In the genomic region with DNA sequence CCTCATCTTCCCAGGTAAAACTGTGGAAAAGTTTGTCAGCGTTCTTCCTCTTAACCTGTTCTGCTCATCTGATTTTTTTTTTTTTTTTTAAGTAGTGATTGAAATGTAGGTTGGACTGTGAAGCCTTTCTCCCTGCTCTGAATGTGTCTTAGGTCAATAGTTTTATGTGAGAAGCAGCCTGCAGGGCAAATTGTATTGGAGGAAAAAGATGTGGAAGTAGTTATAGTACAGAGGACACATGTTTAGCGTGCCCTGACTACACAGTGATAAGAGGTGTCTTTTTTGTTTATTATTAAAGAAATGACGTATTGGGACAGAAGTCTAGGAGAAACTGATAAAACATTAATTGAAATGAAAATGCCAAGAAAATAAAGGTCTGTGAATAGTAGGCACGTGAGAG, we compare ENCODE assay signal across 8 cellular contexts. TPM values are rescaled to one million over a fixed set of nuclear protein-coding genes. Genes with fewer than 3 reads are reported as not detected.
A peak's percentile ranks its signal among the peaks of the same experiment; 100 is the strongest.
DNase-seq lines count a peak whose midpoint lies in the region; ATAC-seq and TF ChIP-seq lines count a peak whose summit lies in the region.

No MANE protein-coding gene starts in this region.

- H3K27ac ChIP-seq in iPS-20b (ENCODE audit: low read length) (peak overlapping the region; percentile 87), stomach (peak overlapping the region in 4 of 5 donors; percentile 92 to 97 (median 96))

- TF ChIP-seq CTCF in activated CD8-positive, alpha-beta T cell treated with anti-CD3 and anti-CD28 coated beads for 36 hours (IDR thresholded peaks at IDR 0.05), result no peak
- TF ChIP-seq CTCF in stomach (IDR thresholded peaks at IDR 0.05), result no peak

- H3K4me1 ChIP-seq in iPS-20b (ENCODE audit: insufficient read depth, low read length) (peaks cover 21% of the 10 kb centered on the region), stomach (peaks cover 17 to 53% (median 35%) of the 10 kb centered on the region in 4 donors)

- POLR2A ChIA-PET in activated CD8-positive, alpha-beta T cell treated with anti-CD3 and anti-CD28 coated beads for 36 hours (lab: Charles Lee), result no interaction called here

- H3K9me3 ChIP-seq in iPS-20b (ENCODE audit: insufficient read depth, low read depth, low read length) (no peaks in the 10 kb centered on the region), stomach (no peaks in the 10 kb centered on the region)

- H3K4me3 Mint-ChIP-seq in T-helper 2 cell treated with Interferon-gamma antibody and Interleukin-4, amounts not matched to agents 5 μg/mL and 100 μg/mL, for 36 hours, result peak overlapping the region; percentile 91
- H3K4me3 Mint-ChIP-seq in activated CD8-positive, alpha-beta T cell treated with anti-CD3 and anti-CD28 coated beads for 36 hours, result peak overlapping the region; percentile 85

- H3K27me3 Mint-ChIP-seq in T-helper 2 cell treated with Interferon-gamma antibody and Interleukin-4, amounts not matched to agents 5 μg/mL and 100 μg/mL, for 36 hours (ENCODE audit: low read depth), result peaks cover 2% of the 10 kb centered on the region
- no peaks in the 10 kb centered on the region for H3K27me3 Mint-ChIP-seq in activated CD8-positive, alpha-beta T cell treated with anti-CD3 and anti-CD28 coated beads for 36 hours

- peaks cover 25% of the 10 kb centered on the region for H3K4me1 Mint-ChIP-seq in T-helper 2 cell treated with Interferon-gamma antibody and Interleukin-4, amounts not matched to agents 5 μg/mL and 100 μg/mL, for 36 hours (ENCODE audit: low read depth)
- peaks cover 35% of the 10 kb centered on the region for H3K4me1 Mint-ChIP-seq in activated CD8-positive, alpha-beta T cell treated with anti-CD3 and anti-CD28 coated beads for 36 hours (ENCODE audit: low read depth)

- peaks cover 13% of the 10 kb centered on the region for H3K36me3 Mint-ChIP-seq in T-helper 2 cell treated with Interferon-gamma antibody and Interleukin-4, amounts not matched to agents 5 μg/mL and 100 μg/mL, for 36 hours (ENCODE audit: low read depth)
- H3K36me3 Mint-ChIP-seq in activated CD8-positive, alpha-beta T cell treated with anti-CD3 and anti-CD28 coated beads for 36 hours (ENCODE audit: low read depth), result peaks cover 15% of the 10 kb centered on the region

- no peak for ATAC-seq in activated CD8-positive, alpha-beta T cell treated with anti-CD3 and anti-CD28 coated beads for 36 hours
- no peak for ATAC-seq in HG02678 (IDR thresholded peaks at IDR 0.05; ENCODE audit: unreplicated experiment)
- ATAC-seq in HG02981 (IDR thresholded peaks at IDR 0.05; ENCODE audit: unreplicated experiment), result no peak

- intact Hi-C loops in activated CD8-positive, alpha-beta T cell treated with anti-CD3 and anti-CD28 coated beads for 36 hours (cut with micrococcal nuclease), result no loop called here
- intact Hi-C loops in stomach (cut with DNase I; ENCODE audit: low total_unique reads), result no loop called here

- peaks cover 42% of the 10 kb centered on the region for H3K36me3 ChIP-seq in iPS-20b (ENCODE audit: insufficient read depth, low read depth, low read length)
- peaks cover 0 to 29% (median 24%) of the 10 kb centered on the region in 4 donors for H3K36me3 ChIP-seq in stomach

- CTCF ChIA-PET in activated CD8-positive, alpha-beta T cell treated with anti-CD3 and anti-CD28 coated beads for 36 hours (lab: Charles Lee), result no interaction called here

- H3K9me3 Mint-ChIP-seq in T-helper 2 cell treated with Interferon-gamma antibody and Interleukin-4, amounts not matched to agents 5 μg/mL and 100 μg/mL, for 36 hours, result no peaks in the 10 kb centered on the region
- no peaks in the 10 kb centered on the region for H3K9me3 Mint-ChIP-seq in activated CD8-positive, alpha-beta T cell treated with anti-CD3 and anti-CD28 coated beads for 36 hours

- no peak for DNase-seq in T-helper 2 cell treated with Interferon-gamma antibody and Interleukin-4, amounts not matched to agents 5 μg/mL and 100 μg/mL, for 36 hours (ENCODE audit: low spot score)
- DNase-seq in T-helper 2 cell, result no peak
- DNase-seq in activated CD8-positive, alpha-beta T cell treated with anti-CD3 and anti-CD28 coated beads for 36 hours, result no peak
- no peak for DNase-seq in stomach
- no peak for DNase-seq in SHP77 treated with DMSO at 0.1 percent for 48 hours (lab: John Stamatoyannopoulos, UW)

- TF ChIP-seq EP300 in stomach (IDR thresholded peaks at IDR 0.05), result no peak

- TF ChIP-seq POLR2A in stomach (IDR thresholded peaks at IDR 0.05), result no peak

- WGBS in stomach, 5 donors, result 26 to 46% (median 31%) methylated on average over 4 of the region's 4 CpGs

- peak overlapping the region; percentile 79 for H3K27ac Mint-ChIP-seq in T-helper 2 cell treated with Interferon-gamma antibody and Interleukin-4, amounts not matched to agents 5 μg/mL and 100 μg/mL, for 36 hours
- H3K27ac Mint-ChIP-seq in activated CD8-positive, alpha-beta T cell treated with anti-CD3 and anti-CD28 coated beads for 36 hours, result peak overlapping the region; percentile 93

- H3K27me3 ChIP-seq in iPS-20b (ENCODE audit: insufficient read depth, low read length) (no peaks in the 10 kb centered on the region), stomach (no peaks in the 10 kb centered on the region)

- H3K9ac ChIP-seq in iPS-20b (ENCODE audit: low read depth, low read length), result peak overlapping the region; percentile 89; the same call in 1 of the 2 replicates

- H3K4me3 ChIP-seq in iPS-20b (ENCODE audit: low read length) (peak overlapping the region; percentile 92), stomach (peak overlapping the region; percentile 72 to 95 (median 88))

RNA-seq across cellular contexts. Expression of gene MTA3, which starts 1.5 kb away (rescaled TPM):
- total RNA-seq in activated CD8-positive, alpha-beta T cell treated with anti-CD3 and anti-CD28 coated beads for 36 hours, result 10 to 100 TPM; 32.6 to 35.9 TPM
- 100 to 1,000 TPM in 1 of 5 donors, 10 to 100 TPM in 4; 35.0 to 120 (median 59.3) TPM for total RNA-seq in stomach
- 10 to 100 TPM; 27.8 to 42.0 (median 34.8) TPM for polyA plus RNA-seq in stomach
